ENCODE assay signal across 28 cellular contexts in genomic region chr3:18591120-18591519, GRCh38.
"Had no signal": no experiment of that assay in that cellular context is flagged by ENCODE, and none has a peak within 500 bp of the region (broad histone marks: within the 10 kb centered on the region; RNA-seq: fewer than 3 reads in every experiment).

No MANE protein-coding gene starts in this region.

- H3K4me1 Mint-ChIP-seq: stimulated activated naive B cell treated with anti-CD40 and anti-IgM and Interleukin-4, amounts not matched to agents 10 μg/mL and 1 μg/mL and 100 μg/mL, for 72 hours had no signal

- H2AFZ ChIP-seq: parathyroid adenoma had no signal

- H3K9me3 ChIP-seq: right atrium auricular region, suprapubic skin, tibial artery, upper lobe of right lung had no signal

- H3K9me3 Mint-ChIP-seq: neural crest cell; stimulated activated naive B cell treated with anti-CD40 and anti-IgM and Interleukin-4, amounts not matched to agents 10 μg/mL and 1 μg/mL and 100 μg/mL, for 72 hours; T-helper 2 cell treated with Interferon-gamma antibody and Interleukin-4, amounts not matched to agents 5 μg/mL and 100 μg/mL, for 36 hours had no signal

- H3K36me3 ChIP-seq: brain microvascular endothelial cell, right atrium auricular region, suprapubic skin, tibial artery, upper lobe of right lung had no signal

- ATAC-seq: activated CD4-positive, CD25-positive, alpha-beta regulatory T cell treated with anti-CD3 and anti-CD28 coated beads, Interleukin-2, amount 50 U/mL, for 24 hours; esophagus mucosa; left ventricle myocardium superior; naive thymus-derived CD4-positive, alpha-beta T cell; stimulated activated naive B cell treated with anti-CD40 and anti-IgM and Interleukin-4, amounts not matched to agents 10 μg/mL and 1 μg/mL and 100 μg/mL, for 72 hours; upper lobe of right lung had no signal

- DNase-seq: activated CD4-positive, alpha-beta T cell treated with anti-CD3 and anti-CD28 coated beads for 48 hours; activated CD4-positive, alpha-beta T cell treated with anti-CD3 and anti-CD28 coated beads, Interleukin-2, amount 50 U/mL, for 48 hours; activated CD8-positive, alpha-beta memory T cell treated with anti-CD3 and anti-CD28 coated beads for 24 hours; activated gamma-delta T cell; activated naive CD4-positive, alpha-beta T cell treated with anti-CD3 and anti-CD28 coated beads, Interleukin-2, amount 50 U/mL, for 16 hours; amniotic stem cell; brain microvascular endothelial cell; cortex of kidney; foreskin fibroblast; head of caudate nucleus; hypothalamus; left ventricle myocardium superior; naive thymus-derived CD4-positive, alpha-beta T cell; occipital lobe; stimulated activated CD4-positive, alpha-beta T cell treated with anti-CD3 and anti-CD28 coated beads, Interleukin-15, amount 100 ng/mL, for 24 hours; stimulated activated CD4-positive, alpha-beta T cell treated with anti-CD3 and anti-CD28 coated beads, Interleukin-2, amount 100 ng/mL, for 24 hours; stimulated activated naive B cell treated with anti-CD40 and anti-IgM and Interleukin-4, amounts not matched to agents 10 μg/mL and 1 μg/mL and 100 μg/mL, for 72 hours; T-helper 1 cell; tibial artery; upper lobe of right lung had no signal

- H3K4me3 ChIP-seq: right atrium auricular region, suprapubic skin, tibial artery, upper lobe of right lung had no signal

- H3K27me3 Mint-ChIP-seq: naive thymus-derived CD4-positive, alpha-beta T cell had no signal

- H3K79me2 ChIP-seq: parathyroid adenoma had no signal

- H3K36me3 Mint-ChIP-seq: stimulated activated naive B cell treated with anti-CD40 and anti-IgM and Interleukin-4, amounts not matched to agents 10 μg/mL and 1 μg/mL and 100 μg/mL, for 72 hours had no signal

- H3K27ac Mint-ChIP-seq: naive thymus-derived CD4-positive, alpha-beta T cell; stimulated activated naive B cell treated with anti-CD40 and anti-IgM and Interleukin-4, amounts not matched to agents 10 μg/mL and 1 μg/mL and 100 μg/mL, for 72 hours; T-helper 2 cell treated with Interferon-gamma antibody and Interleukin-4, amounts not matched to agents 5 μg/mL and 100 μg/mL, for 36 hours had no signal

- H3K27ac ChIP-seq: brain microvascular endothelial cell, parathyroid adenoma, right atrium auricular region, suprapubic skin, tibial artery, upper lobe of right lung, VCaP had no signal

- H3K4me1 ChIP-seq: parathyroid adenoma, right atrium auricular region, suprapubic skin, tibial artery, upper lobe of right lung had no signal

- H3K4me3 Mint-ChIP-seq: naive thymus-derived CD4-positive, alpha-beta T cell; neural crest cell; stimulated activated naive B cell treated with anti-CD40 and anti-IgM and Interleukin-4, amounts not matched to agents 10 μg/mL and 1 μg/mL and 100 μg/mL, for 72 hours; T-helper 2 cell treated with Interferon-gamma antibody and Interleukin-4, amounts not matched to agents 5 μg/mL and 100 μg/mL, for 36 hours had no signal

- H3K27me3 ChIP-seq: brain microvascular endothelial cell, right atrium auricular region, suprapubic skin, tibial artery, upper lobe of right lung had no signal
